Comparison of ENCODE assay signal across 8 cellular contexts in genomic region chr2:161340930-161341413, GRCh38. TPM values are rescaled to one million over a fixed set of nuclear protein-coding genes. Genes with fewer than 3 reads are reported as not detected.
DNase-seq lines count a peak whose midpoint lies in the region; ATAC-seq and TF ChIP-seq lines count a peak whose summit lies in the region.
"Not testable (repeated sequence)": the region's sequence is repeated elsewhere in the genome, so short reads cannot be mapped to it uniquely, and the experiment has no call there.

No MANE protein-coding gene starts in this region.

- not testable (repeated sequence) for H3K27ac ChIP-seq in HCT116 (ENCODE audit: low read depth, low read length); body of pancreas; right cardiac atrium (ENCODE audit: low read length); aorta (ENCODE audit: low read depth in 1 of 2, low read length in 2 of 2)

- H4K20me1 ChIP-seq in HCT116 (ENCODE audit: insufficient read depth): peaks cover 21% of the 10 kb centered on the region; the same call in 1 of the 2 replicates

- H2AFZ ChIP-seq in HCT116 (ENCODE audit: low read depth, low read length, poor library complexity, severe bottlenecking): not testable (repeated sequence)

- not testable (repeated sequence) for H3K4me1 ChIP-seq in HCT116 (ENCODE audit: control insufficient read depth in 1 of 2, insufficient read depth in 2 of 2, low read length in 2 of 2); body of pancreas; right cardiac atrium (ENCODE audit: control insufficient read depth, insufficient read depth, low read length); aorta (ENCODE audit: control insufficient read depth in 1 of 2, insufficient read depth in 2 of 2, low read length in 2 of 2)

- not testable (repeated sequence) for TF ChIP-seq POLR2A in HCT116 (IDR thresholded peaks at IDR 0.05; ENCODE audit: borderline replicate concordance, extremely low read depth, insufficient read depth, insufficient read length); body of pancreas (IDR thresholded peaks at IDR 0.05)

- POLR2A ChIA-PET in BJ (lab: Charles Lee); HCT116 (lab: Charles Lee): not testable (repeated sequence)

- TF ChIP-seq RAD21 in HCT116 (IDR thresholded peaks at IDR 0.05; ENCODE audit: low read depth): not testable (repeated sequence)

- not testable (repeated sequence) for H3K27me3 ChIP-seq in BJ (ENCODE audit: control insufficient read depth, insufficient read depth, low read length); HCT116 (ENCODE audit: insufficient read depth, low read length); body of pancreas; right cardiac atrium (ENCODE audit: control insufficient read depth, insufficient read depth); aorta (ENCODE audit: control insufficient read depth in 1 of 2, insufficient read depth in 2 of 2, low read length in 1 of 2)

- not testable (repeated sequence) for DNase-seq in BJ (ENCODE audit: low read depth); HCT116 (ENCODE audit: low read depth, low spot score); activated CD8-positive, alpha-beta memory T cell treated with anti-CD3 and anti-CD28 coated beads, Interleukin-2, amount 10 ng/mL, durations not matched to agents 7 days and 5 days; body of pancreas; omental fat pad (ENCODE audit: low spot score); aorta
- DNase-seq in foreskin fibroblast: peak in 1 of 2 donors; percentile 19
- DNase-seq in right cardiac atrium: peak in 1 of 3 donors; percentile 54

- CTCF ChIA-PET in BJ (lab: Yijun Ruan, JAX); HCT116 (lab: Charles Lee); activated CD8-positive, alpha-beta memory T cell treated with anti-CD3 and anti-CD28 coated beads, Interleukin-2, amount 10 ng/mL, durations not matched to agents 7 days and 5 days (lab: Charles Lee): not testable (repeated sequence)

- H3K27me3 Mint-ChIP-seq in activated CD8-positive, alpha-beta memory T cell treated with anti-CD3 and anti-CD28 coated beads, Interleukin-2, amount 10 ng/mL, durations not matched to agents 7 days and 5 days: not testable (repeated sequence)

- H3K4me3 ChIP-seq in BJ (ENCODE audit: low read depth, low read length) (peak overlapping the region; percentile 9; the same call in 1 of the 2 replicates), foreskin fibroblast (ENCODE audit: low read depth in 1 of 2, low read length in 2 of 2) (peak overlapping the region; percentile 8 to 34)
- not testable (repeated sequence) for H3K4me3 ChIP-seq in HCT116 (replicated peaks in 1 of 2; ENCODE audit: low read depth in 1 of 2, low read length in 2 of 2); body of pancreas; right cardiac atrium (ENCODE audit: low read length); aorta (ENCODE audit: low read length in 2 of 2)

- RAD21 ChIA-PET in HCT116 (lab: Charles Lee; ENCODE audit: low non-redundant PET in 1 of 2, low total read pairs in 2 of 2, uncharacterized antibody in 2 of 2, unreplicated experiment in 2 of 2): not testable (repeated sequence)

- ATAC-seq in HCT116: 0 out of 2 replicates have a peak, but pooled peaks have one; percentile 17
- ATAC-seq in activated CD8-positive, alpha-beta memory T cell treated with anti-CD3 and anti-CD28 coated beads, Interleukin-2, amount 10 ng/mL, durations not matched to agents 7 days and 5 days: peak; percentile 45
- ATAC-seq in body of pancreas: peak; percentile 40
- peak; percentile 56 to 60 for ATAC-seq in right cardiac atrium
- ATAC-seq in omental fat pad (ENCODE audit: low FRiP score): peak; percentile 14
- ATAC-seq in aorta (ENCODE audit: low FRiP score): peak; percentile 50

- intact Hi-C loops in HCT116 (cut with micrococcal nuclease); body of pancreas (cut with DNase I); right cardiac atrium (cut with DNase I); aorta (cut with DNase I): not testable (repeated sequence)

- H3K27ac Mint-ChIP-seq in activated CD8-positive, alpha-beta memory T cell treated with anti-CD3 and anti-CD28 coated beads, Interleukin-2, amount 10 ng/mL, durations not matched to agents 7 days and 5 days: not testable (repeated sequence)

- H3K9ac ChIP-seq in HCT116 (ENCODE audit: low read length): not testable (repeated sequence)

- BruUV-seq in HCT116 (replicated peaks; lab: Mats Ljungman, UMichigan): not testable (repeated sequence)

- not testable (repeated sequence) for H3K36me3 ChIP-seq in BJ (ENCODE audit: control insufficient read depth, insufficient read depth, low read length); HCT116 (ENCODE audit: control insufficient read depth in 1 of 2, insufficient read depth in 2 of 2, low read length in 2 of 2); body of pancreas (replicated peaks in 1 of 2; ENCODE audit: insufficient read depth in 1 of 2, low read depth in 2 of 2); aorta (ENCODE audit: control insufficient read depth in 1 of 2, insufficient read depth in 2 of 2, low read length in 1 of 2)

- peaks cover 82% of the 10 kb centered on the region for H3K79me2 ChIP-seq in HCT116 (ENCODE audit: insufficient read depth, low read length)

- not testable (repeated sequence) for H3K4me3 Mint-ChIP-seq in activated CD8-positive, alpha-beta memory T cell treated with anti-CD3 and anti-CD28 coated beads, Interleukin-2, amount 10 ng/mL, durations not matched to agents 7 days and 5 days

- not testable (repeated sequence) for H3K4me2 ChIP-seq in HCT116 (ENCODE audit: low read length)

- not testable (repeated sequence) for H3K9me3 ChIP-seq in HCT116 (ENCODE audit: control insufficient read depth in 1 of 2, insufficient read depth in 1 of 2, low read depth in 1 of 2, low read length in 2 of 2); body of pancreas; right cardiac atrium (ENCODE audit: control insufficient read depth, low read length); aorta (ENCODE audit: control insufficient read depth, low read length)

- not testable (repeated sequence) for TF ChIP-seq CTCF in BJ (IDR thresholded peaks at IDR 0.05; ENCODE audit: insufficient read depth, low read depth, low read length); HCT116 (IDR thresholded peaks at IDR 0.05 in 2 of 3, conservative IDR thresholded peaks at IDR 0.05 in 1 of 3; ENCODE audit: borderline replicate concordance in 1 of 3, insufficient read depth in 1 of 3, low read depth in 2 of 3, low read length in 2 of 3); body of pancreas (IDR thresholded peaks at IDR 0.05); foreskin fibroblast (IDR thresholded peaks at IDR 0.05; ENCODE audit: low read depth, low read length); omental fat pad (IDR thresholded peaks at IDR 0.05)

- not testable (repeated sequence) for H3K4me1 Mint-ChIP-seq in activated CD8-positive, alpha-beta memory T cell treated with anti-CD3 and anti-CD28 coated beads, Interleukin-2, amount 10 ng/mL, durations not matched to agents 7 days and 5 days

- not testable (repeated sequence) for H3K9me2 ChIP-seq in HCT116 (ENCODE audit: insufficient read depth)

- peaks cover 40% of the 10 kb centered on the region for H3K36me3 Mint-ChIP-seq in activated CD8-positive, alpha-beta memory T cell treated with anti-CD3 and anti-CD28 coated beads, Interleukin-2, amount 10 ng/mL, durations not matched to agents 7 days and 5 days

- not testable (repeated sequence) for H3K9me3 Mint-ChIP-seq in activated CD8-positive, alpha-beta memory T cell treated with anti-CD3 and anti-CD28 coated beads, Interleukin-2, amount 10 ng/mL, durations not matched to agents 7 days and 5 days (ENCODE audit: low read depth)

- 86 to 89% methylated on average over 18 to 25 of the region's 64 CpGs for whole genome bisulfite sequencing in body of pancreas, 2 donors
- WGBS in right cardiac atrium: 73% methylated on average over 31 of the region's 64 CpGs
- 60 to 65% methylated on average over 17 to 38 of the region's 64 CpGs for WGBS in aorta, 2 donors

RNA-seq across cellular contexts. Expression of gene PSMD14, which starts 32.7 kb away (rescaled TPM):
- 33.4 and 61.5 TPM in 2 replicates for polyA plus RNA-seq in BJ (2011; rRNA removed)
- 16.2 and 17.3 TPM in 2 replicates for polyA minus RNA-seq in BJ (2011; rRNA and poly(A)+ RNA removed)
- total RNA-seq in HCT116 (2021; ENCODE audit: unreplicated experiment): 118 TPM
- polyA plus RNA-seq in HCT116 (2012): 66.5 and 89.2 TPM in 2 replicates
- 10 to 100 TPM; 68.3 to 86.1 TPM for total RNA-seq in activated CD8-positive, alpha-beta memory T cell treated with anti-CD3 and anti-CD28 coated beads, Interleukin-2, amount 10 ng/mL, durations not matched to agents 7 days and 5 days
- total RNA-seq in body of pancreas: 10 to 100 TPM in 1 of 2 donors, 1 to 10 TPM in 1; 6.6 to 26.2 TPM
- 10 to 100 TPM; 32.7 to 47.2 (median 40.2) TPM for total RNA-seq in right cardiac atrium
- polyA plus RNA-seq in right cardiac atrium: 45.7 TPM
- 10 to 100 TPM; 29.9 to 59.2 (median 36.1) TPM for total RNA-seq in omental fat pad
- 10 to 100 TPM; 26.9 to 31.8 TPM for total RNA-seq in aorta
- polyA plus RNA-seq in aorta: 10 to 100 TPM; 21.0 to 47.7 TPM
